28 cellular contexts compared by ENCODE assay signal in the genomic region with DNA sequence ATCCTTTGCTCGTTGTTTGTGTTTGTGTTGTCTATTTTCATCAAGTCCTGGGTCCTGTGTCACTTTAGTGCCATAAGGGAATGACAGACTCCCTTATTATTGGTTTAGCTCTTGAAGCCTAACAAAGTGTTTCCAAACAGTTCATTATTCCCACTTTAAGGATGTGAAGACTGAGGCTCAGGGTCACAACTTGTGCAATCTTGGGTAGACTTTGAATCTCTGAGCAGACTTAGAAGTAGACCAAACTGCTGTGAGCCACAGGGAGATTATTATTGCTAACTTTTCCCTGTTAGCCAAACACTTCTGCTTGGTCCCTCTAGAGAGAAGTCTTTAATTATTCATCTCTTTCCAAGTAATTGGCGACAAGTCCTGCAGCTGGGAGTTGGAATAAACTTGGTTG. TPM values are rescaled to one million over a fixed set of nuclear protein-coding genes. Genes with fewer than 3 reads are reported as not detected.
"Had no signal": no experiment of that assay in that cellular context is flagged by ENCODE, and none has a peak within 500 bp of the region (broad histone marks: within the 10 kb centered on the region; RNA-seq: fewer than 3 reads in every experiment).

No MANE protein-coding gene starts in this region.

- H3K4me3 Mint-ChIP-seq: activated CD4-positive, alpha-beta T cell treated with anti-CD3 and anti-CD28 coated beads, Interleukin-2, amount 10 ng/mL, durations not matched to agents 7 days and 5 days; activated CD8-positive, alpha-beta memory T cell treated with anti-CD3 and anti-CD28 coated beads, Interleukin-2, amount 10 ng/mL, durations not matched to agents 7 days and 5 days; activated CD8-positive, alpha-beta T cell treated with anti-CD3 and anti-CD28 coated beads for 36 hours; activated naive CD8-positive, alpha-beta T cell treated with anti-CD3 and anti-CD28 coated beads for 36 hours; neural crest cell had no signal

- H3K27ac Mint-ChIP-seq: activated CD8-positive, alpha-beta memory T cell treated with anti-CD3 and anti-CD28 coated beads, Interleukin-2, amount 10 ng/mL, durations not matched to agents 7 days and 5 days; activated naive CD8-positive, alpha-beta T cell treated with anti-CD3 and anti-CD28 coated beads for 36 hours had no signal

- H3K4me1 Mint-ChIP-seq: neural crest cell had no signal

- H3K27me3 Mint-ChIP-seq: activated CD4-positive, alpha-beta T cell treated with anti-CD3 and anti-CD28 coated beads, Interleukin-2, amount 10 ng/mL, durations not matched to agents 7 days and 5 days; activated CD8-positive, alpha-beta memory T cell treated with anti-CD3 and anti-CD28 coated beads, Interleukin-2, amount 10 ng/mL, durations not matched to agents 7 days and 5 days; activated CD8-positive, alpha-beta T cell treated with anti-CD3 and anti-CD28 coated beads for 36 hours; activated naive CD8-positive, alpha-beta T cell treated with anti-CD3 and anti-CD28 coated beads for 36 hours; effector memory CD8-positive, alpha-beta T cell had no signal

- H3K27me3 ChIP-seq: esophagus muscularis mucosa, sigmoid colon, testis, uterus had no signal

- FAIRE-seq: astrocyte had no signal

- H3K9me3 ChIP-seq: esophagus muscularis mucosa, gastrocnemius medialis, heart left ventricle, sigmoid colon, testis, uterus had no signal

- DNase-seq: activated CD4-positive, alpha-beta T cell treated with anti-CD3 and anti-CD28 coated beads, Interleukin-2, amount 10 ng/mL, durations not matched to agents 7 days and 5 days; activated CD4-positive, CD25-positive, alpha-beta regulatory T cell treated with anti-CD3 and anti-CD28 coated beads, Interleukin-2, amount 50 U/mL, for 72 hours; activated CD8-positive, alpha-beta memory T cell treated with anti-CD3 and anti-CD28 coated beads, Interleukin-2, amount 10 ng/mL, durations not matched to agents 7 days and 5 days; activated CD8-positive, alpha-beta T cell treated with anti-CD3 and anti-CD28 coated beads for 36 hours; activated naive CD4-positive, alpha-beta T cell treated with Interleukin-2 at 50 U/mL for 16 hours; activated naive CD8-positive, alpha-beta T cell treated with anti-CD3 and anti-CD28 coated beads for 36 hours; activated T-cell treated with anti-CD3 and anti-CD28 coated beads for 4 hours; central memory CD4-positive, alpha-beta T cell; dermis blood vessel endothelial cell; effector memory CD8-positive, alpha-beta T cell; gastrocnemius medialis; heart left ventricle; islet precursor cell; left cardiac atrium; mesenchymal stem cell; posterior cingulate gyrus; sigmoid colon; stimulated activated CD4-positive, alpha-beta T cell treated with anti-CD3 and anti-CD28 coated beads, Interleukin-15, amount 100 ng/mL, for 24 hours; stimulated activated naive CD4-positive, alpha-beta T cell; testis; trophoblast cell; uterus had no signal

- H3K36me3 ChIP-seq: esophagus muscularis mucosa, gastrocnemius medialis, heart left ventricle, sigmoid colon, uterus had no signal

- H3K9me3 Mint-ChIP-seq: activated CD4-positive, alpha-beta T cell treated with anti-CD3 and anti-CD28 coated beads, Interleukin-2, amount 10 ng/mL, durations not matched to agents 7 days and 5 days; activated CD8-positive, alpha-beta T cell treated with anti-CD3 and anti-CD28 coated beads for 36 hours; activated naive CD8-positive, alpha-beta T cell treated with anti-CD3 and anti-CD28 coated beads for 36 hours; effector memory CD8-positive, alpha-beta T cell; neural crest cell had no signal

- H3K4me3 ChIP-seq: esophagus muscularis mucosa, gastrocnemius medialis, heart left ventricle, sigmoid colon, smooth muscle cell, testis, uterus had no signal

- ATAC-seq: activated CD8-positive, alpha-beta memory T cell treated with anti-CD3 and anti-CD28 coated beads, Interleukin-2, amount 10 ng/mL, durations not matched to agents 7 days and 5 days; activated CD8-positive, alpha-beta T cell treated with anti-CD3 and anti-CD28 coated beads for 36 hours; effector memory CD8-positive, alpha-beta T cell; gastrocnemius medialis; heart left ventricle; left cardiac atrium had no signal

- H3K4me1 ChIP-seq: gastrocnemius medialis, uterus had no signal

- H3K27ac ChIP-seq: esophagus muscularis mucosa, gastrocnemius medialis, heart left ventricle, sigmoid colon, testis, uterus, VCaP had no signal

RNA-seq across cellular contexts. Expression of gene PRKCB, which starts 31.8 kb away (rescaled TPM):
- total RNA-seq: dermis blood vessel endothelial cell, myocyte had no signal
- polyA plus RNA-seq: smooth muscle cell had no signal
